In genomic region chr18:73153271-73153670, GRCh38 we compare ENCODE assay signal across 30 cellular contexts.
DNase-seq lines count a peak whose midpoint lies in the region; ATAC-seq and TF ChIP-seq lines count a peak whose summit lies in the region.
"Had no signal": no experiment of that assay in that cellular context is flagged by ENCODE, and none has a peak within 500 bp of the region (broad histone marks: within the 10 kb centered on the region; RNA-seq: fewer than 3 reads in every experiment).

No MANE protein-coding gene starts in this region.

- H3K27ac ChIP-seq in breast epithelium (no peak overlapping the region), SK-N-MC (peak overlapping the region; percentile 67; the same call in 1 of the 2 replicates)
- H3K27ac ChIP-seq: lower lobe of right lung, spleen, tibial artery had no signal

- no peak overlapping the region for H3K27ac Mint-ChIP-seq in MCF 10A (ENCODE audit: low read depth, unreplicated experiment)
- H3K27ac Mint-ChIP-seq: activated naive CD4-positive, alpha-beta T cell treated with anti-CD3 and anti-CD28 coated beads for 36 hours; CD4-positive, alpha-beta T cell; natural killer cell treated with Interleukin-12 subunit alpha and Interleukin-12 subunit beta and Interleukin-15 and Interleukin-18, amount 100 ng/mL, for 72 hours had no signal

- peaks cover 7% of the 10 kb centered on the region for H3K4me1 Mint-ChIP-seq in MCF 10A (ENCODE audit: insufficient read depth, unreplicated experiment)
- H3K4me1 Mint-ChIP-seq: central memory CD8-positive, alpha-beta T cell had no signal

- TF ChIP-seq CTCF in MCF 10A (IDR thresholded peaks at IDR 0.05; ENCODE audit: unreplicated experiment) (no peak), breast epithelium (IDR thresholded peaks at IDR 0.05) (no peak)

- H3K27me3 ChIP-seq in breast epithelium: no peaks in the 10 kb centered on the region
- H3K27me3 ChIP-seq: spleen, tibial artery had no signal

- H3K4me3 ChIP-seq in breast epithelium (no peak overlapping the region), SK-N-MC (peak overlapping the region; percentile 0; the same call in 1 of the 2 replicates)
- H3K4me3 ChIP-seq: lower lobe of right lung, mucosa of descending colon, spleen, tibial artery had no signal

- no peak overlapping the region for H3K4me3 Mint-ChIP-seq in MCF 10A (ENCODE audit: unreplicated experiment)
- H3K4me3 Mint-ChIP-seq: activated naive CD4-positive, alpha-beta T cell treated with anti-CD3 and anti-CD28 coated beads for 36 hours; CD4-positive, alpha-beta T cell; central memory CD8-positive, alpha-beta T cell; natural killer cell treated with Interleukin-12 subunit alpha and Interleukin-12 subunit beta and Interleukin-15 and Interleukin-18, amount 100 ng/mL, for 72 hours had no signal

- H3K36me3 ChIP-seq in breast epithelium: no peaks in the 10 kb centered on the region
- no peaks in the 10 kb centered on the region for H3K36me3 ChIP-seq in SK-N-MC (ENCODE audit: insufficient read depth, low read length)
- H3K36me3 ChIP-seq: lower lobe of right lung, spleen, tibial artery had no signal

- POLR2A ChIA-PET in MCF 10A (lab: Yijun Ruan, JAX): no interaction called here

- H3K27me3 Mint-ChIP-seq in MCF 10A (ENCODE audit: insufficient read depth, unreplicated experiment): no peaks in the 10 kb centered on the region
- H3K27me3 Mint-ChIP-seq: CD4-positive, alpha-beta T cell; central memory CD8-positive, alpha-beta T cell; natural killer cell treated with Interleukin-12 subunit alpha and Interleukin-12 subunit beta and Interleukin-15 and Interleukin-18, amount 100 ng/mL, for 72 hours had no signal

- H3K9me3 ChIP-seq in breast epithelium (no peaks in the 10 kb centered on the region), SK-N-MC (ENCODE audit: low read depth, low read length) (no peaks in the 10 kb centered on the region)
- H3K9me3 ChIP-seq: lower lobe of right lung, mucosa of descending colon, tibial artery had no signal

- DNase-seq in MCF 10A (ENCODE audit: unreplicated experiment): peak; percentile 50
- no peak for DNase-seq in breast epithelium (ENCODE audit: low spot score in 2 of 2)
- DNase-seq in SK-N-MC (ENCODE audit: low read depth, low spot score): peak; percentile 94
- DNase-seq in fibroblast of gingiva (ENCODE audit: low read depth): peak; percentile 8
- DNase-seq in smooth muscle cell of the brain vasculature (ENCODE audit: low read depth, low spot score): peak; percentile 6
- no peak for DNase-seq in DMS114 treated with DMSO at 0.1 percent for 48 hours (lab: John Stamatoyannopoulos, UW; ENCODE audit: unreplicated experiment)
- DNase-seq in HuH-7 (ENCODE audit: low spot score): no peak
- DNase-seq: 8988T; activated CD4-positive, alpha-beta T cell treated with anti-CD3 and anti-CD28 coated beads, Interleukin-2, amount 50 U/mL, for 4 hours; activated CD4-positive, CD25-positive, alpha-beta regulatory T cell; activated naive CD4-positive, alpha-beta T cell treated with anti-CD3 and anti-CD28 coated beads for 36 hours; AML-193; CD4-positive, alpha-beta T cell; DMS 273 treated with DMSO at 0.1 percent for 48 hours; GF-D8; HCEC 1CT; head of caudate nucleus; kidney glomerular epithelial cell; lower lobe of right lung; mucosa of descending colon; NCI-H1092; NCI-H187; NCI-H345; NCI-H748 treated with DMSO at 0.1 percent for 48 hours; retina; spleen; tibial artery had no signal

- no peaks in the 10 kb centered on the region for H3K4me1 ChIP-seq in breast epithelium
- H3K4me1 ChIP-seq: lower lobe of right lung, spleen, tibial artery had no signal

- peaks cover 6% of the 10 kb centered on the region for H3K9me3 Mint-ChIP-seq in MCF 10A (ENCODE audit: unreplicated experiment)
- H3K9me3 Mint-ChIP-seq: activated naive CD4-positive, alpha-beta T cell treated with anti-CD3 and anti-CD28 coated beads for 36 hours; CD4-positive, alpha-beta T cell had no signal

- BruUV-seq in MCF 10A (replicated peaks; lab: Mats Ljungman, UMichigan): no TSS peak

- no peak for ATAC-seq in HG02759 (IDR thresholded peaks at IDR 0.05; ENCODE audit: unreplicated experiment)
- ATAC-seq: lower lobe of right lung; mucosa of descending colon; natural killer cell treated with Interleukin-12 subunit alpha and Interleukin-12 subunit beta and Interleukin-15 and Interleukin-18, amount 100 ng/mL, for 72 hours had no signal

- H3K9ac ChIP-seq in SK-N-MC (ENCODE audit: insufficient read length): no peak overlapping the region

- intact Hi-C loops in MCF 10A (cut with micrococcal nuclease): no loop called here
- intact Hi-C loops in breast epithelium (cut with DNase I; ENCODE audit: low total_unique reads): no loop called here

- H3K36me3 Mint-ChIP-seq in MCF 10A (ENCODE audit: insufficient read depth, unreplicated experiment): no peaks in the 10 kb centered on the region

- no peak for TF ChIP-seq POLR2A in breast epithelium (IDR thresholded peaks at IDR 0.05)

- CTCF ChIA-PET in MCF 10A (lab: Yijun Ruan, JAX): no interaction called here

Comparison
In these comparisons a context has a peak if more than half of its experiments do, and no peak if none do; other contexts are left out.
1. DNase-seq: peak in MCF 10A (single experiment), SK-N-MC (single experiment), fibroblast of gingiva (single experiment) and smooth muscle cell of the brain vasculature (single experiment); none in breast epithelium (0 of 2), DMS114 treated with DMSO at 0.1 percent for 48 hours (single experiment) and HuH-7 (single experiment).